In genomic region chr14:80212025-80212402, GRCh38 we compare ENCODE assay signal across 8 cellular contexts. TPM values are rescaled to one million over a fixed set of nuclear protein-coding genes. Genes with fewer than 3 reads are reported as not detected.
DNase-seq lines count a peak whose midpoint lies in the region; ATAC-seq and TF ChIP-seq lines count a peak whose summit lies in the region.

No MANE protein-coding gene starts in this region.

- intact Hi-C loops in breast epithelium (cut with DNase I; ENCODE audit: low total_unique reads), result no loop called here

- no peaks in the 10 kb centered on the region for H3K36me3 Mint-ChIP-seq in neural crest cell (ENCODE audit: low read depth)

- no peaks in the 10 kb centered on the region for H3K4me1 ChIP-seq in breast epithelium

- H3K4me3 ChIP-seq in breast epithelium, result peak overlapping the region; percentile 22 to 52 (median 37)

- TF ChIP-seq POLR2A in breast epithelium (IDR thresholded peaks at IDR 0.05), result no peak

- H3K4me3 Mint-ChIP-seq in neural crest cell, result no peak overlapping the region

- peak; percentile 80 for DNase-seq in EL
- peak; percentile 10 for DNase-seq in HPDE6-E6E7 (ENCODE audit: extremely low spot score)
- no peak for DNase-seq in breast epithelium (ENCODE audit: low spot score in 2 of 2)
- no peak for DNase-seq in neural crest cell (ENCODE audit: low read depth, low spot score)
- DNase-seq in T1000 (lab: John Stamatoyannopoulos, UW), result no peak
- no peak for DNase-seq in central memory CD4-positive, alpha-beta T cell

- H3K9me3 Mint-ChIP-seq in neural crest cell, result no peaks in the 10 kb centered on the region

- H3K27ac ChIP-seq in breast epithelium, result no peak overlapping the region

- H3K27me3 Mint-ChIP-seq in neural crest cell (ENCODE audit: low read depth), result no peaks in the 10 kb centered on the region

- peaks cover 14% of the 10 kb centered on the region for H3K4me1 Mint-ChIP-seq in neural crest cell

- no peak for TF ChIP-seq CTCF in breast epithelium (IDR thresholded peaks at IDR 0.05)
- no peak for TF ChIP-seq CTCF in neural crest cell (conservative IDR thresholded peaks at IDR 0.05)

- peak overlapping the region; percentile 86 for H3K27ac Mint-ChIP-seq in neural crest cell (ENCODE audit: unreplicated experiment)

- H3K36me3 ChIP-seq in breast epithelium, result no peaks in the 10 kb centered on the region

- H3K9me3 ChIP-seq in breast epithelium, result no peaks in the 10 kb centered on the region

- ATAC-seq in GM21423 (IDR thresholded peaks at IDR 0.05; ENCODE audit: unreplicated experiment) (no peak), HG03520 (IDR thresholded peaks at IDR 0.05; ENCODE audit: unreplicated experiment) (no peak)

- no peaks in the 10 kb centered on the region for H3K27me3 ChIP-seq in breast epithelium

RNA-seq across cellular contexts. Expression of gene DIO2, which starts 0.7 kb away (rescaled TPM):
- total RNA-seq in breast epithelium (1 to 10 TPM; 2.2 to 2.6 (median 2.3) TPM), neural crest cell (0.09 and 0.41 TPM in 2 replicates)

Comparison
In these comparisons a context has a peak if more than half of its experiments do, and no peak if none do; other contexts are left out.
1. DNase-seq: peak in EL (single experiment) and HPDE6-E6E7 (single experiment); none in breast epithelium (0 of 2), neural crest cell (single experiment), T1000 (single experiment) and central memory CD4-positive, alpha-beta T cell (single experiment).